ENCODE assay signal across 11 cellular contexts in the genomic region with DNA sequence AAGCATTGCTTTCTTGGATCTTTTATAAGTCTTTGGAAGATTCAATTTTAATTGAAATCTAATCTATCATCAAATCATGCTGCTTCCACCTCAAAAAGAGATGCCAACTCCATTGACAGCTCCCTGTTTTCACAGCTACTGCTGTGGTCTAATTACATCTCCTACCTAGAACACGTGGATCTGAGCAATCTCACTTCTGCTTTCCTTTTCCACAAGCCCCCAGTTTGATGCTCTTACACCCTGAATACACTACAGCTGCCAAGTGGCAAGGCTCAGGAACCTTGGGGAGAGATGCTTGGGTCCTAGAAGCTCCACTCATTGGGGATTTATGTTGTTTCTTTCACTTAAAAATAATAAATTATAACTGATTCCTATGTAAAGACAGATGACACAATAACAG.
A peak's percentile ranks its signal among the peaks of the same experiment; 100 is the strongest.
DNase-seq lines count a peak whose midpoint lies in the region; ATAC-seq, FAIRE-seq and TF ChIP-seq lines count a peak whose summit lies in the region.
"Had no signal": no experiment of that assay in that cellular context is flagged by ENCODE, and none has a peak within 500 bp of the region (broad histone marks: within the 10 kb centered on the region; RNA-seq: fewer than 3 reads in every experiment).

No MANE protein-coding gene starts in this region.

- POLR2A ChIA-PET in K562 (lab: Yijun Ruan, JAX): no interaction called here

- intact Hi-C loops in K562 (cut with micrococcal nuclease): no loop called here

- no peak overlapping the region for H3K4me2 ChIP-seq in K562 (ENCODE audit: insufficient read depth, low read length)

- H3K9me1 ChIP-seq in K562 (ENCODE audit: control insufficient read depth, insufficient read depth, low read length): no peaks in the 10 kb centered on the region

- WGBS in K562 (ENCODE audit: insufficient coverage, low coverage, missing lambda C conversion rate): 0% methylated on average over 1 of the region's 1 CpG

- no peak overlapping the region for H2AFZ ChIP-seq in K562 (ENCODE audit: low read depth, low read length)

- no peaks in the 10 kb centered on the region; the same call in 1 of the 2 replicates for H4K20me1 ChIP-seq in K562 (replicated peaks; ENCODE audit: control insufficient read depth, insufficient read depth, low read length)

- no peak for TF ChIP-seq CTCF in K562 (IDR thresholded peaks at IDR 0.05 in 2 of 3, conservative IDR thresholded peaks at IDR 0.05 in 1 of 3; ENCODE audit: insufficient read depth in 2 of 3, low read depth in 1 of 3, low read length in 3 of 3)

- in situ Hi-C loops in K562 (cut with MboI): no loop called here

- no peak overlapping the region for H3K4me3 ChIP-seq in K562

- no peaks in the 10 kb centered on the region for H3K79me2 ChIP-seq in K562 (ENCODE audit: control insufficient read depth, insufficient read depth, low read length)

- H3K36me3 ChIP-seq in K562 (ENCODE audit: control insufficient read depth, insufficient read depth, low read length): no peaks in the 10 kb centered on the region

- TF ChIP-seq RAD21 in K562 (CRISPR knock-in tag; conservative IDR thresholded peaks at IDR 0.05 in 1 of 2, IDR thresholded peaks at IDR 0.05 in 1 of 2): no peak

- no peak overlapping the region for H3K9ac ChIP-seq in K562 (ENCODE audit: insufficient read depth in 1 of 2, low read depth in 2 of 2, low read length in 2 of 2)

- no peak for FAIRE-seq in K562 (lab: Jason Lieb, UNC)

- ATAC-seq in GM18867 (IDR thresholded peaks at IDR 0.05; ENCODE audit: unreplicated experiment): peak; percentile 82
- peak; percentile 96 for ATAC-seq in GM21526 (IDR thresholded peaks at IDR 0.05; ENCODE audit: low FRiP score, unreplicated experiment)
- peak; percentile 73 for ATAC-seq in HG03108 (IDR thresholded peaks at IDR 0.05; ENCODE audit: unreplicated experiment)
- no peak for ATAC-seq in K562
- no peak for ATAC-seq in HG03280 (IDR thresholded peaks at IDR 0.05; ENCODE audit: unreplicated experiment)

- H3K9me3 ChIP-seq in K562 (replicated peaks; ENCODE audit: control insufficient read depth, insufficient read depth, low read depth, low read length): no peaks in the 10 kb centered on the region

- BruUV-seq in K562 (replicated peaks; lab: Mats Ljungman, UMichigan): no TSS peak

- no peak for TF ChIP-seq EP300 in K562 (IDR thresholded peaks at IDR 0.05; ENCODE audit: low read length)

- no peak overlapping the region for H3K27ac ChIP-seq in K562 (ENCODE audit: extremely low read depth, low read depth, low read length)

- no peaks in the 10 kb centered on the region; a peak in 1 of 5 replicates for H3K4me1 ChIP-seq in K562 (replicated peaks in 1 of 2; ENCODE audit: control insufficient read depth in 2 of 2, insufficient read depth in 2 of 2, low read length in 2 of 2)

- TF ChIP-seq POLR2A in K562 (conservative IDR thresholded peaks at IDR 0.05): no peak

- no peak for DNase-seq in K562 (ENCODE audit: extremely low read depth in 1 of 4, low spot score in 3 of 4)
- no peak for DNase-seq in NCI-H774 (lab: John Stamatoyannopoulos, UW)
- DNase-seq in activated effector memory CD4-positive, alpha-beta T cell treated with Interleukin-2 at 50 U/mL for 16 hours: no peak
- DNase-seq in NK-92 treated with Interleukin-12 subunit alpha and Interleukin-12 subunit beta, amount 100 ng/mL, for 24 hours (lab: John Stamatoyannopoulos, UW): no peak
- DNase-seq: activated CD4-positive, alpha-beta memory T cell treated with anti-CD3 and anti-CD28 coated beads, Interleukin-2, amount 10 ng/mL, durations not matched to agents 7 days and 5 days; effector memory CD4-positive, alpha-beta T cell; hypothalamus had no signal

- no peaks in the 10 kb centered on the region; a peak in 1 of 5 replicates for H3K27me3 ChIP-seq in K562 (ENCODE audit: control insufficient read depth in 2 of 2, insufficient read depth in 2 of 2, low read length in 2 of 2)

- CTCF ChIA-PET in K562 (lab: Yijun Ruan, JAX; ENCODE audit: low intra/inter-chr PET ratio): no interaction called here

TF ChIP-seq in K562, 482 proteins besides CTCF, POLR2A, EP300 and RAD21:
- TF ChIP-seq SPI1 (IDR thresholded peaks at IDR 0.05; ENCODE audit: borderline replicate concordance, low read depth, low read length): 0 out of 2 replicates have a peak, but pooled peaks have one; percentile 33
- no peak for TF ChIP-seq PHB2 (IDR thresholded peaks at IDR 0.05; ENCODE audit: low read depth)
- peak; percentile 17; the same call in 1 of the 2 replicates for TF ChIP-seq FOSL1 (tag; conservative IDR thresholded peaks at IDR 0.05)
TF ChIP-seq in K562: peak in this region for 2.

Comparison
In these comparisons a context has a peak if more than half of its experiments do, and no peak if none do; other contexts are left out.
1. ATAC-seq: peak in GM18867 (single experiment), GM21526 (single experiment) and HG03108 (single experiment); none in K562 (single experiment) and HG03280 (single experiment).